1 cellular context compared by ENCODE assay signal in genomic region chrX:53080628-53081580, GRCh38.
TF ChIP-seq lines count a peak whose summit lies in the region.

No MANE protein-coding gene starts in this region.

TF ChIP-seq in WTC11, 78 proteins besides CTCF, POLR2A, EP300 and RAD21 (continued from another document):
- TF ChIP-seq ZNF281 (CRISPR knock-in tag; IDR thresholded peaks at IDR 0.05) (no peak), CREB1 (CRISPR knock-in tag; IDR thresholded peaks at IDR 0.05) (no peak), ZNF425 (CRISPR knock-in tag; conservative IDR thresholded peaks at IDR 0.05) (no peak)
TF ChIP-seq in WTC11: peak in this region for 0.
